9 cellular contexts compared by ENCODE assay signal in the genomic region with DNA sequence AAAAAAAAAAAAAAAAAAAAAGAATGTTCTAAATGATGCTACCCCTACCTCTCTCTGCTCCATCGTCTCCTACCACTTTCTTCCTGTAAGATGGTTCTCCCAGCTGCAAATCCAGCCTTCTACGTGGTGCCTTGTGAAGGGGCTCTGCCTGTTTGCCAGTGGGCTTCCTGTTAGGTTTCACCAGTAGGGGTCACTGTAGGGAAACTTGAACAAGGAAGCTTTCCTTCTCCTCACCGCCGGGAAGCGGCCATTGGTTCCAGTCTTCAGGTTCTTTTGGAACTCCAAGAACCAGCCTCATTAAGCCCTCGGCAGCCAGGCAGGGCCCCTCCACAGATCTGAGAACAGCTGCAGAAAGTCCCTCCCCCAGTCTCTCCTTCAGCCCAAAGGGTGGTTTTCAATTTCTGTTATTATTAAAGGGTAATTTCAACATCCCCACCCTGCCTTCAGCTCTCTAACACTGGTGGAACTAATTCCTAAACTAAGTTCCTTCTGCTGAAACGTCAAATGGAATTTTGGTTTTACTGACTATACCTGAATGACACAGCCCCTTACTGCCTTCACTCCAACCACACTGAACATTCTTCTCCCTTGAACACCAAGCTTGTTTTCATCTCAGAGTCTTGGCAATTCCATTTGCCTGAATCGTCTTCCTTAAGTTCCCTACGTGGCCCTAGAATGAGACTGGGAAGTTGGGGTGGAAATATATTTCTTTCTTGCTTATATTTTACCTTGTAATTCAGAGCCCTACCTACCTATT. TPM values are rescaled to one million over a fixed set of nuclear protein-coding genes. Genes with fewer than 3 reads are reported as not detected.
A peak's percentile ranks its signal among the peaks of the same experiment; 100 is the strongest.
DNase-seq lines count a peak whose midpoint lies in the region; ATAC-seq and TF ChIP-seq lines count a peak whose summit lies in the region.
"Had no signal": no experiment of that assay in that cellular context is flagged by ENCODE, and none has a peak within 500 bp of the region (broad histone marks: within the 10 kb centered on the region; RNA-seq: fewer than 3 reads in every experiment).

No MANE protein-coding gene starts in this region.

- no peak for ATAC-seq in left colon
- no peak for ATAC-seq in GM21576 (IDR thresholded peaks at IDR 0.05; ENCODE audit: unreplicated experiment)

- intact Hi-C loops in left colon (cut with DNase I, micrococcal nuclease) = no loop called here

- no peak overlapping the region for H3K18ac ChIP-seq in trophoblast cell (ENCODE audit: low read length)

- H3K79me1 ChIP-seq in trophoblast cell (ENCODE audit: low read length) = no peaks in the 10 kb centered on the region

- no CpG with 5 or more reads among the region's 9 CpGs for WGBS in trophoblast cell (ENCODE audit: extremely low coverage, insufficient coverage, insufficient read length)

- H3K4me2 ChIP-seq in MM.1S (ENCODE audit: low read depth, low read length) (no peak overlapping the region), trophoblast cell (ENCODE audit: low read length) (no peak overlapping the region)

- H3K27me3 ChIP-seq in MM.1S (replicated peaks; ENCODE audit: insufficient read depth, low read length) (no peaks in the 10 kb centered on the region), trophoblast cell (ENCODE audit: insufficient read depth, low read length) (no peaks in the 10 kb centered on the region)

- H3K4me3 ChIP-seq in MM.1S (ENCODE audit: low read length) (no peak overlapping the region), trophoblast cell (ENCODE audit: low read depth, low read length) (no peak overlapping the region)

- H4K8ac ChIP-seq in trophoblast cell (ENCODE audit: low read depth, low read length) = peak overlapping the region; percentile 49

- peak; percentile 65 for TF ChIP-seq CTCF in MM.1S (IDR thresholded peaks at IDR 0.05; ENCODE audit: low read length)

- DNase-seq in NCI-H82 (lab: John Stamatoyannopoulos, UW) = peak; percentile 66
- no peak for DNase-seq in NCI-H82 treated with DMSO at 0.1 percent for 48 hours (lab: John Stamatoyannopoulos, UW; ENCODE audit: unreplicated experiment)
- DNase-seq in MM.1S = no peak
- DNase-seq in central memory CD4-positive, alpha-beta T cell = peak; percentile 4
- DNase-seq in trophoblast cell = peak; percentile 17 to 62
- no peak for DNase-seq in left colon
- no peak for DNase-seq in activated CD8-positive, alpha-beta memory T cell treated with anti-CD3 and anti-CD28 coated beads, Interleukin-2, amount 50 U/mL, for 4 hours
- DNase-seq: DMS153 had no signal

- H4K91ac ChIP-seq in trophoblast cell (ENCODE audit: low read depth, low read length) = no peak overlapping the region

- H3K27ac ChIP-seq in MM.1S (ENCODE audit: low read length) (no peak overlapping the region), trophoblast cell (ENCODE audit: low read depth, low read length) (no peak overlapping the region)

- H2BK120ac ChIP-seq in trophoblast cell (ENCODE audit: insufficient read depth, low read length, poor library complexity) = no peak overlapping the region

- H3K9me2 ChIP-seq in MM.1S (replicated peaks; ENCODE audit: insufficient read depth, low read length) = no peaks in the 10 kb centered on the region

- H2BK12ac ChIP-seq in trophoblast cell (ENCODE audit: low read length) = no peak overlapping the region

- peaks cover 2% of the 10 kb centered on the region for H3K36me3 ChIP-seq in MM.1S (replicated peaks; ENCODE audit: insufficient read depth, low read length)
- peaks cover 4 to 17% of the 10 kb centered on the region in 2 experiments for H3K36me3 ChIP-seq in trophoblast cell (ENCODE audit: control insufficient read depth in 1 of 2, insufficient read depth in 2 of 2, low read length in 2 of 2)

- no peak overlapping the region for H2AFZ ChIP-seq in MM.1S (ENCODE audit: low read length)
- H2AFZ ChIP-seq in trophoblast cell (ENCODE audit: insufficient read depth, low read length, poor library complexity) = no peak overlapping the region

- H3K79me2 ChIP-seq in MM.1S (ENCODE audit: low read length) = peaks cover 8% of the 10 kb centered on the region; the same call in 1 of the 2 replicates
- H3K79me2 ChIP-seq in trophoblast cell (ENCODE audit: control insufficient read depth, insufficient read depth, low read length, poor library complexity) = no peaks in the 10 kb centered on the region

- H4K12ac ChIP-seq in trophoblast cell (ENCODE audit: low read depth, low read length) = no peak overlapping the region

- H4K20me1 ChIP-seq in MM.1S (ENCODE audit: insufficient read depth, low read length) = no peaks in the 10 kb centered on the region

- H2AK5ac ChIP-seq in trophoblast cell (ENCODE audit: low read length) = no peak overlapping the region

- H3K4me1 ChIP-seq in MM.1S (ENCODE audit: low read length) = no peaks in the 10 kb centered on the region
- peaks cover 0 to 2% of the 10 kb centered on the region in 2 experiments for H3K4me1 ChIP-seq in trophoblast cell (ENCODE audit: control insufficient read depth in 1 of 2, insufficient read depth in 2 of 2, low read length in 2 of 2)

- no peaks in the 10 kb centered on the region for H3F3A ChIP-seq in MM.1S (ENCODE audit: insufficient read depth, low read length)

- H3K4ac ChIP-seq in trophoblast cell (ENCODE audit: low read depth, low read length) = no peak overlapping the region

- no peak overlapping the region for H3K9ac ChIP-seq in MM.1S (ENCODE audit: low read length)
- H3K9ac ChIP-seq in trophoblast cell (ENCODE audit: low read length) = no peak overlapping the region

- H3K14ac ChIP-seq in trophoblast cell (ENCODE audit: low read length) = no peak overlapping the region

- no peak overlapping the region for H2BK5ac ChIP-seq in trophoblast cell (ENCODE audit: low read depth, low read length, poor library complexity)

- H3K9me3 ChIP-seq in MM.1S (replicated peaks; ENCODE audit: insufficient read depth, low read length) = no peaks in the 10 kb centered on the region
- H3K9me3 ChIP-seq in trophoblast cell (ENCODE audit: insufficient read depth, low read depth, low read length) = peaks cover 1% of the 10 kb centered on the region

- no peak overlapping the region for H3K23ac ChIP-seq in trophoblast cell (ENCODE audit: low read length)

RNA-seq across cellular contexts. Expression of a gene that starts 13.5 kb away (rescaled TPM):
- polyA plus RNA-seq in trophoblast cell (2013) = 11.3 and 12.1 TPM in 2 replicates
- total RNA-seq in left colon = 10 to 100 TPM; 29.4 to 33.4 TPM

Comparison
In these comparisons a context has a peak if more than half of its experiments do, and no peak if none do; other contexts are left out.
1. DNase-seq: peak in NCI-H82 (single experiment), central memory CD4-positive, alpha-beta T cell (single experiment) and trophoblast cell (2 of 2); none in NCI-H82 treated with DMSO at 0.1 percent for 48 hours (single experiment), MM.1S (single experiment), left colon (0 of 2) and activated CD8-positive, alpha-beta memory T cell treated with anti-CD3 and anti-CD28 coated beads, Interleukin-2, amount 50 U/mL, for 4 hours (single experiment).